ENCODE assay signal across 8 cellular contexts in genomic region chr1:155273134-155273982, GRCh38. TPM values are rescaled to one million over a fixed set of nuclear protein-coding genes. Genes with fewer than 3 reads are reported as not detected.
DNase-seq lines count a peak whose midpoint lies in the region; ATAC-seq and TF ChIP-seq lines count a peak whose summit lies in the region.

Gene CLK2, minus strand, starts transcription at chr1:155273504. Its CDS starts 2,527 bp downstream, at chr1:155270977.

- TF ChIP-seq EP300 in suprapubic skin (IDR thresholded peaks at IDR 0.05) = no peak

- H3K9me3 ChIP-seq in suprapubic skin = no peaks in the 10 kb centered on the region

- peaks cover 11% of the 10 kb centered on the region for H3K36me3 ChIP-seq in GM06990 (ENCODE audit: control insufficient read depth, insufficient read depth, low read length)
- H3K36me3 ChIP-seq in suprapubic skin = peaks cover 28% of the 10 kb centered on the region

- peak within 1 kb of the TSS; percentile 98 for H3K27ac ChIP-seq in suprapubic skin

- peak; percentile 77 for ATAC-seq in HG02588 (IDR thresholded peaks at IDR 0.05; ENCODE audit: unreplicated experiment)
- peak; percentile 87 for ATAC-seq in SK-N-SH treated with all-trans-retinoic acid at 6 μM for 48 hours

- H3K27me3 ChIP-seq in GM06990 (replicated peaks; ENCODE audit: control insufficient read depth, insufficient read depth, low read length) = no peaks in the 10 kb centered on the region
- no peaks in the 10 kb centered on the region for H3K27me3 ChIP-seq in suprapubic skin

- 1% methylated on average over 35 of the region's 77 CpGs for WGBS in suprapubic skin

- DNase-seq in GM06990 (ENCODE audit: extremely low read depth, insufficient read length) (peak; percentile 99), NCI-H1092 treated with DMSO at 0.1 percent for 48 hours (lab: John Stamatoyannopoulos, UW) (peak; percentile 97), germinal center (ENCODE audit: low spot score) (peak; percentile 95), occipital lobe (lab: John Stamatoyannopoulos, UW) (peak; percentile 91), suprapubic skin (ENCODE audit: low spot score in 2 of 2) (peak; percentile 96 to 97)
- DNase-seq in activated naive CD4-positive, alpha-beta T cell treated with anti-CD3 and anti-CD28 coated beads, Interleukin-2, amount 50 U/mL, for 16 hours = peak; percentile 99

- H3K4me3 ChIP-seq in GM06990 (replicated peaks; ENCODE audit: low read depth, low read length) (peak within 1 kb of the TSS; percentile 91), suprapubic skin (peak within 1 kb of the TSS; percentile 97)

- TF ChIP-seq POLR2A in suprapubic skin (IDR thresholded peaks at IDR 0.05) = peak in 1 of 2 donors; percentile 80

- peaks cover 45% of the 10 kb centered on the region for H3K4me1 ChIP-seq in suprapubic skin

- TF ChIP-seq CTCF in GM06990 (IDR thresholded peaks at IDR 0.05; ENCODE audit: insufficient read depth, low read length, poor library complexity, severe bottlenecking) (no peak), suprapubic skin (IDR thresholded peaks at IDR 0.05) (no peak)

TF ChIP-seq in SK-N-SH treated with all-trans-retinoic acid at 6 μM for 48 hours, 23 proteins besides CTCF, POLR2A, EP300 and RAD21:
- TF ChIP-seq TOX (CRISPR knock-in tag; IDR thresholded peaks at IDR 0.05; ENCODE audit: borderline replicate concordance) (no peak), CSRNP3 (CRISPR knock-in tag; IDR thresholded peaks at IDR 0.05) (no peak), SNAI2 (CRISPR knock-in tag; IDR thresholded peaks at IDR 0.05) (no peak), ZC3H10 (CRISPR knock-in tag; IDR thresholded peaks at IDR 0.05) (no peak), ISL1 (CRISPR knock-in tag; IDR thresholded peaks at IDR 0.05) (no peak), OSR1 (CRISPR knock-in tag; IDR thresholded peaks at IDR 0.05) (no peak), ZNF565 (CRISPR knock-in tag; conservative IDR thresholded peaks at IDR 0.05; ENCODE audit: low read depth) (no peak), TCF4 (CRISPR knock-in tag; IDR thresholded peaks at IDR 0.05; ENCODE audit: borderline replicate concordance) (no peak), CREB5 (CRISPR knock-in tag; IDR thresholded peaks at IDR 0.05; ENCODE audit: low read depth) (no peak), RARB (CRISPR knock-in tag; IDR thresholded peaks at IDR 0.05) (no peak)

RNA-seq across cellular contexts. Expression of gene CLK2, which starts in this region (rescaled TPM):
- total RNA-seq in occipital lobe = 26.5 TPM
- total RNA-seq in suprapubic skin = 10 to 100 TPM; 27.6 to 72.3 (median 36.2) TPM

Comparison
In these comparisons a context has a peak if more than half of its experiments do, and no peak if none do; other contexts are left out.
1. Peak in every context shown above with its lines: DNase-seq, ATAC-seq, H3K4me3 ChIP-seq and H3K27ac ChIP-seq.